Comparison of ENCODE assay signal across 21 cellular contexts in the genomic region with DNA sequence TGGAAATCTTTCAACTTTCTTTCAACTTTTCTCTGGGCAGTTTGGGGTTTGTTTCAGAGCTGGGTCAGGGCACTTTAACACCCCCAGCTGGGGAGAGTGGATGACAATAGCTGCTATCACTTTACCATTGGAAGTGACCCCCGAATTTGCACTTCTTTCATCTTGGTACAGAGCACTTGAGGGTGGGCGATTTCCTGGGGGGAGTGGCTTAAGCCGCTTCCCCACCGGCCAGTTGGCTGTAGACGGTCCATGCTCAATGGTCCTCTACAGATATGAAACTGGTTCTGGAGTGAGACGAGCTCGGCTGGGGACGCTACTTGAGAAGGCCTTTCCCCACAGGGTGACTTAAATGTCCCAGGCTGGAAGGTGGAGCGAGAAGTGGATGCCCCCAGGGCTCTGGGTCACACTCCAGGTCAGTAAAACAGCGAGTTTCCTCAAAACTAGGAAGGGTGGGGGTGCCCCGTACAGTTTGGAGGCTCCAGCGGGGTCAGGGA. TPM values are rescaled to one million over a fixed set of nuclear protein-coding genes. Genes with fewer than 3 reads are reported as not detected.
"Had no signal": no experiment of that assay in that cellular context is flagged by ENCODE, and none has a peak within 500 bp of the region (broad histone marks: within the 10 kb centered on the region; RNA-seq: fewer than 3 reads in every experiment).

A gene with protein sequence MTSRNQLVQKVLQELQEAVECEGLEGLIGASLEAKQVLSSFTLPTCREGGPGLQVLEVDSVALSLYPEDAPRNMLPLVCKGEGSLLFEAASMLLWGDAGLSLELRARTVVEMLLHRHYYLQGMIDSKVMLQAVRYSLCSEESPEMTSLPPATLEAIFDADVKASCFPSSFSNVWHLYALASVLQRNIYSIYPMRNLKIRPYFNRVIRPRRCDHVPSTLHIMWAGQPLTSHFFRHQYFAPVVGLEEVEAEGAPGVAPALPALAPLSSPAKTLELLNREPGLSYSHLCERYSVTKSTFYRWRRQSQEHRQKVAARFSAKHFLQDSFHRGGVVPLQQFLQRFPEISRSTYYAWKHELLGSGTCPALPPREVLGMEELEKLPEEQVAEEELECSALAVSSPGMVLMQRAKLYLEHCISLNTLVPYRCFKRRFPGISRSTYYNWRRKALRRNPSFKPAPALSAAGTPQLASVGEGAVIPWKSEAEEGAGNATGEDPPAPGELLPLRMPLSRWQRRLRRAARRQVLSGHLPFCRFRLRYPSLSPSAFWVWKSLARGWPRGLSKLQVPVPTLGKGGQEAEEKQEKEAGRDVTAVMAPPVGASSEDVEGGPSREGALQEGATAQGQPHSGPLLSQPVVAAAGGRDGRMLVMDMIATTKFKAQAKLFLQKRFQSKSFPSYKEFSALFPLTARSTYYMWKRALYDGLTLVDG (plus strand): TSS at position 231 of the 494 bp plus-strand sequence. CDS start 8,313 bp downstream, outside the sequence.

- H3K4me3 ChIP-seq: ascending aorta, dorsolateral prefrontal cortex, esophagus squamous epithelium, pancreas had no signal

- H3K9me3 Mint-ChIP-seq: activated CD4-positive, alpha-beta memory T cell treated with anti-CD3 and anti-CD28 coated beads for 36 hours; activated naive CD8-positive, alpha-beta T cell treated with anti-CD3 and anti-CD28 coated beads, Interleukin-2, amount 50 U/mL, for 24 hours; stimulated activated naive CD8-positive, alpha-beta T cell treated with anti-CD3 and anti-CD28 coated beads, Interleukin-15, Interleukin-2, amounts not matched to agents 100 ng/mL and 50 ng/mL, for 24 hours had no signal

- H3K4me1 ChIP-seq: ascending aorta, esophagus squamous epithelium, foreskin keratinocyte had no signal

- H3K27ac ChIP-seq: ascending aorta, dorsolateral prefrontal cortex, esophagus squamous epithelium, foreskin keratinocyte, pancreas had no signal

- H3K9me3 ChIP-seq: ascending aorta, esophagus squamous epithelium, pancreas had no signal

- H3K4me3 Mint-ChIP-seq: activated CD4-positive, alpha-beta memory T cell treated with anti-CD3 and anti-CD28 coated beads for 36 hours; activated naive CD8-positive, alpha-beta T cell treated with anti-CD3 and anti-CD28 coated beads, Interleukin-2, amount 50 U/mL, for 24 hours; stimulated activated naive CD8-positive, alpha-beta T cell treated with anti-CD3 and anti-CD28 coated beads, Interleukin-15, Interleukin-2, amounts not matched to agents 100 ng/mL and 50 ng/mL, for 24 hours had no signal

- H3K4me1 Mint-ChIP-seq: activated naive CD8-positive, alpha-beta T cell treated with anti-CD3 and anti-CD28 coated beads, Interleukin-2, amount 50 U/mL, for 24 hours had no signal

- DNase-seq: activated CD4-positive, alpha-beta memory T cell treated with anti-CD3 and anti-CD28 coated beads for 36 hours; activated CD4-positive, alpha-beta T cell treated with anti-CD3 and anti-CD28 coated beads for 1 hour; activated CD8-positive, alpha-beta memory T cell treated with anti-CD3 and anti-CD28 coated beads, Interleukin-2, amount 50 U/mL, for 4 hours; activated naive CD8-positive, alpha-beta T cell treated with anti-CD3 and anti-CD28 coated beads, Interleukin-2, amount 50 U/mL, for 24 hours; dorsolateral prefrontal cortex; esophagus squamous epithelium; foreskin keratinocyte; head of caudate nucleus; mammary epithelial cell; retina; stimulated activated CD4-positive, alpha-beta T cell treated with anti-CD3 and anti-CD28 coated beads, Interleukin-15, amount 100 ng/mL, for 24 hours; stimulated activated CD4-positive, alpha-beta T cell treated with anti-CD3 and anti-CD28 coated beads, Interleukin-4, amount 100 ng/mL, for 24 hours; T-helper 9 cell had no signal

- H3K27me3 ChIP-seq: ascending aorta, pancreas had no signal

- H3K36me3 Mint-ChIP-seq: activated CD4-positive, alpha-beta memory T cell treated with anti-CD3 and anti-CD28 coated beads for 36 hours had no signal

- H3K27ac Mint-ChIP-seq: activated CD4-positive, alpha-beta memory T cell treated with anti-CD3 and anti-CD28 coated beads for 36 hours; activated naive CD8-positive, alpha-beta T cell treated with anti-CD3 and anti-CD28 coated beads, Interleukin-2, amount 50 U/mL, for 24 hours; stimulated activated naive CD8-positive, alpha-beta T cell treated with anti-CD3 and anti-CD28 coated beads, Interleukin-15, Interleukin-2, amounts not matched to agents 100 ng/mL and 50 ng/mL, for 24 hours had no signal

- H3K36me3 ChIP-seq: ascending aorta, esophagus squamous epithelium, pancreas had no signal

RNA-seq across cellular contexts. Expression of the gene that starts here (rescaled TPM):
- total RNA-seq: activated CD4-positive, alpha-beta memory T cell treated with anti-CD3 and anti-CD28 coated beads for 36 hours; ascending aorta; bronchial epithelial cell; dorsolateral prefrontal cortex; esophagus squamous epithelium; foreskin keratinocyte; mammary epithelial cell; skeletal muscle tissue; temporal lobe; urinary bladder had no signal
- polyA plus RNA-seq: foreskin keratinocyte, mammary epithelial cell, neural cell, urinary bladder had no signal
